10 cellular contexts compared by ENCODE assay signal in genomic region chr7:2523461-2523905, GRCh38. TPM values are rescaled to one million over a fixed set of nuclear protein-coding genes. Genes with fewer than 3 reads are reported as not detected.
DNase-seq lines count a peak whose midpoint lies in the region; ATAC-seq and TF ChIP-seq lines count a peak whose summit lies in the region.
"Had no signal": no experiment of that assay in that cellular context is flagged by ENCODE, and none has a peak within 500 bp of the region (broad histone marks: within the 10 kb centered on the region; RNA-seq: fewer than 3 reads in every experiment).

No MANE protein-coding gene starts in this region.

- no peak for TF ChIP-seq POLR2A in tibial nerve (IDR thresholded peaks at IDR 0.05)

- peaks cover 0 to 28% of the 10 kb centered on the region in 2 donors for H3K27me3 ChIP-seq in tibial nerve
- H3K27me3 ChIP-seq: SJSA1 had no signal

- peaks cover 0 to 94% (median 80%) of the 10 kb centered on the region in 4 donors for H3K4me1 ChIP-seq in tibial nerve

- no peak for ATAC-seq in GM18907 (IDR thresholded peaks at IDR 0.05; ENCODE audit: unreplicated experiment)

- POLR2A ChIA-PET in activated CD4-positive, alpha-beta memory T cell treated with anti-CD3 and anti-CD28 coated beads, Interleukin-2, amount 10 ng/mL, durations not matched to agents 7 days and 5 days (lab: Charles Lee) = interaction anchor here (0.5 to 6.6 kb wide), 4 partner anchors 14 to 331 kb away, joined by 3 to 80 read pairs (median 6); partner anchors contain the start of gene IQCE

- peaks cover 32% of the 10 kb centered on the region for H3K36me3 Mint-ChIP-seq in activated T-cell treated with anti-CD3 and anti-CD28 coated beads, Interleukin-2, amount 50 U/mL, for 24 hours (ENCODE audit: low read depth)
- peaks cover 53% of the 10 kb centered on the region for H3K36me3 Mint-ChIP-seq in activated CD4-positive, alpha-beta memory T cell treated with anti-CD3 and anti-CD28 coated beads, Interleukin-2, amount 10 ng/mL, durations not matched to agents 7 days and 5 days (ENCODE audit: low read depth)

- H3K27me3 Mint-ChIP-seq in activated T-cell treated with anti-CD3 and anti-CD28 coated beads, Interleukin-2, amount 50 U/mL, for 24 hours = no peaks in the 10 kb centered on the region
- no peaks in the 10 kb centered on the region for H3K27me3 Mint-ChIP-seq in activated CD4-positive, alpha-beta memory T cell treated with anti-CD3 and anti-CD28 coated beads, Interleukin-2, amount 10 ng/mL, durations not matched to agents 7 days and 5 days

- CTCF ChIA-PET in activated CD4-positive, alpha-beta memory T cell treated with anti-CD3 and anti-CD28 coated beads, Interleukin-2, amount 10 ng/mL, durations not matched to agents 7 days and 5 days (lab: Charles Lee) = interaction anchor here (1.8 kb wide), 1 partner anchor 186 kb away, joined by 6 read pairs; no protein-coding TSS in a partner anchor

- H3K36me3 ChIP-seq in tibial nerve = peaks cover 0 to 18% (median 0%) of the 10 kb centered on the region in 3 donors
- H3K36me3 ChIP-seq: SJSA1 had no signal

- no peak for DNase-seq in activated T-cell treated with anti-CD3 and anti-CD28 coated beads, Interleukin-2, amount 50 U/mL, for 24 hours
- DNase-seq in activated T-cell treated with anti-CD3 and anti-CD28 coated beads for 4 hours (no peak), islet precursor cell (peak; percentile 83), tibial nerve (ENCODE audit: low spot score in 2 of 2) (no peak), kidney glomerular epithelial cell (lab: John Stamatoyannopoulos, UW) (no peak), AG08396 (ENCODE audit: low spot score) (no peak)
- DNase-seq in activated CD4-positive, alpha-beta memory T cell treated with anti-CD3 and anti-CD28 coated beads, Interleukin-2, amount 10 ng/mL, durations not matched to agents 7 days and 5 days = no peak

- 35% methylated on average over 17 to 21 of the region's 22 CpGs for whole genome bisulfite sequencing in tibial nerve, 2 donors

- H3K4me3 Mint-ChIP-seq in activated T-cell treated with anti-CD3 and anti-CD28 coated beads, Interleukin-2, amount 50 U/mL, for 24 hours = peak overlapping the region; percentile 92
- H3K4me3 Mint-ChIP-seq in activated CD4-positive, alpha-beta memory T cell treated with anti-CD3 and anti-CD28 coated beads, Interleukin-2, amount 10 ng/mL, durations not matched to agents 7 days and 5 days = peak overlapping the region; percentile 91

- peak overlapping the region in 3 of 4 donors; percentile 66 to 71 (median 70) for H3K27ac ChIP-seq in tibial nerve
- H3K27ac ChIP-seq: SJSA1 had no signal

- TF ChIP-seq CTCF in tibial nerve (IDR thresholded peaks at IDR 0.05) = no peak

- TF ChIP-seq EP300 in tibial nerve (IDR thresholded peaks at IDR 0.05) = no peak

- H3K4me1 Mint-ChIP-seq in activated T-cell treated with anti-CD3 and anti-CD28 coated beads, Interleukin-2, amount 50 U/mL, for 24 hours (ENCODE audit: low read depth) = peaks cover 63% of the 10 kb centered on the region
- H3K4me1 Mint-ChIP-seq in activated CD4-positive, alpha-beta memory T cell treated with anti-CD3 and anti-CD28 coated beads, Interleukin-2, amount 10 ng/mL, durations not matched to agents 7 days and 5 days = peaks cover 50% of the 10 kb centered on the region

- H3K4me3 ChIP-seq in tibial nerve = peak overlapping the region in 3 of 4 donors; percentile 2 to 63 (median 13)
- H3K4me3 ChIP-seq: SJSA1 had no signal

- H3K27ac Mint-ChIP-seq in activated T-cell treated with anti-CD3 and anti-CD28 coated beads, Interleukin-2, amount 50 U/mL, for 24 hours = peak overlapping the region; percentile 40
- H3K27ac Mint-ChIP-seq in activated CD4-positive, alpha-beta memory T cell treated with anti-CD3 and anti-CD28 coated beads, Interleukin-2, amount 10 ng/mL, durations not matched to agents 7 days and 5 days = peak overlapping the region; percentile 87

- H3K9me3 Mint-ChIP-seq in activated T-cell treated with anti-CD3 and anti-CD28 coated beads, Interleukin-2, amount 50 U/mL, for 24 hours = no peaks in the 10 kb centered on the region
- no peaks in the 10 kb centered on the region for H3K9me3 Mint-ChIP-seq in activated CD4-positive, alpha-beta memory T cell treated with anti-CD3 and anti-CD28 coated beads, Interleukin-2, amount 10 ng/mL, durations not matched to agents 7 days and 5 days

- no peaks in the 10 kb centered on the region for H3K9me3 ChIP-seq in tibial nerve
- H3K9me3 ChIP-seq: SJSA1 had no signal

RNA-seq across cellular contexts. Expression of gene LFNG, which starts 3.9 kb away (rescaled TPM):
- total RNA-seq in activated CD4-positive, alpha-beta memory T cell treated with anti-CD3 and anti-CD28 coated beads, Interleukin-2, amount 10 ng/mL, durations not matched to agents 7 days and 5 days = 100 to 1,000 TPM; 105 to 109 TPM
- total RNA-seq in tibial nerve = 10 to 100 TPM in 3 of 4 donors, 1 to 10 TPM in 1; 8.8 to 21.6 (median 11.3) TPM

RNA-seq across cellular contexts. Expression of gene BRAT1, which starts 31.8 kb away (rescaled TPM):
- 10 to 100 TPM; 31.1 to 32.9 TPM for total RNA-seq in activated CD4-positive, alpha-beta memory T cell treated with anti-CD3 and anti-CD28 coated beads, Interleukin-2, amount 10 ng/mL, durations not matched to agents 7 days and 5 days
- total RNA-seq in tibial nerve = 10 to 100 TPM; 38.0 to 72.9 (median 52.0) TPM

RNA-seq across cellular contexts. Expression of gene IQCE, which starts 35.3 kb away (rescaled TPM):
- 10 to 100 TPM; 12.7 to 14.0 TPM for total RNA-seq in activated CD4-positive, alpha-beta memory T cell treated with anti-CD3 and anti-CD28 coated beads, Interleukin-2, amount 10 ng/mL, durations not matched to agents 7 days and 5 days
- 10 to 100 TPM; 16.8 to 46.9 (median 26.9) TPM for total RNA-seq in tibial nerve

RNA-seq across cellular contexts. Expression of gene GRIFIN, which starts 47.3 kb away (rescaled TPM):
- not detected for total RNA-seq in activated CD4-positive, alpha-beta memory T cell treated with anti-CD3 and anti-CD28 coated beads, Interleukin-2, amount 10 ng/mL, durations not matched to agents 7 days and 5 days
- total RNA-seq in tibial nerve = not detected
- total RNA-seq: lower leg skin, SJSA1 had no signal

Comparison
In these comparisons a context has a peak if more than half of its experiments do, and no peak if none do; other contexts are left out.
1. RNA of gene LFNG, which starts 3.9 kb away (total RNA-seq): 105 to 109 TPM in activated CD4-positive, alpha-beta memory T cell treated with anti-CD3 and anti-CD28 coated beads, Interleukin-2, amount 10 ng/mL, durations not matched to agents 7 days and 5 days; 8.8 to 21.6 TPM in tibial nerve; every median in the first group is over 4 times any median in the second.